Comparison of ENCODE assay signal across 8 cellular contexts in the genomic region with DNA sequence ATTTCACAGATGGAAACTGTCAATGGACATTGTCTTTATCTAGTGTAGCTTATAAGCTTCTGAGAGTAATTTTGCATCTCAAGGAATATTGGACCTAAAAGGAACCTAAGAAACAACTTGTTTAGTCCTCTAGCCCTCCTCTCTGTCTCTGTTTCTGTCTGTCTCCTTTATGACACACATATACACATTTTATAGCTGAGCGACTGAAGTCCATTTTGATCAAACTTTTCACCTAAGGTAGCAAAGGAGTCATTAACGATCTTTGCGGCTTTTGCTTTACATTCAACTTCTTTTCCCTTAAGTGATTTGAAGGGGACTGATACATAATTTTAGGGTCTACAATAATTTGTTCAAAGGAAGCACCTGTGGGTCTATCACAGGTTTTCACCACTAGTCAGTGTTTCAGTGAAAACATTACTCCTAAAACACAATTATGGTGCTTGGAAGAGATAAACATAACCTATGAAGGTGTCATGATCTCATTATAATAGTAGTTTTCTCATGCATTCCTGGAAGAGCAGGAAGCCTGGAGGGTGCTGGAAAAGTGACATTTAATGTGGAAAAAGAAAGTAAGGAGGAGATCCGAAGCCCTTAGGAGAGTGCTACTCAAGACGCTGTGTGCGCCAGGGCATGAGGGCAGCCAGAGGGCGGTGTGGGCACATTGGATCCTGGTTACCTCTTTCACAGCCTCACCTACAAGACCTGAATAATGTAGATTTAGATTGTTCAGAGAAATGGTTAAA.
DNase-seq lines count a peak whose midpoint lies in the region; ATAC-seq, FAIRE-seq and TF ChIP-seq lines count a peak whose summit lies in the region.

No MANE protein-coding gene starts in this region.

- intact Hi-C loops in heart left ventricle (cut with DNase I) = loop anchor here (1.0 to 5.0 kb wide), 5 partner anchors 309 to 355 kb away; partner anchors contain the start of gene PIGC (in 1 of the 10)

- peak; percentile 84 for TF ChIP-seq CTCF in AG09309 (IDR thresholded peaks at IDR 0.05; ENCODE audit: control insufficient read depth, insufficient read depth, low read depth, low read length, missing control alignments)
- TF ChIP-seq CTCF in heart left ventricle (IDR thresholded peaks at IDR 0.05) = peak; percentile 43 to 74 (median 66)

- peak; percentile 60 for ATAC-seq in GM21381 (IDR thresholded peaks at IDR 0.05; ENCODE audit: unreplicated experiment)
- ATAC-seq in heart left ventricle = peak; percentile 64 to 85 (median 76)
- ATAC-seq in GM18505 (IDR thresholded peaks at IDR 0.05; ENCODE audit: unreplicated experiment) = no peak

- H3K9me3 ChIP-seq in heart left ventricle = no peaks in the 10 kb centered on the region

- TF ChIP-seq POLR2A in heart left ventricle (IDR thresholded peaks at IDR 0.05) = no peak
- no peak for TF ChIP-seq POLR2A in GM18505 (IDR thresholded peaks at IDR 0.05; ENCODE audit: borderline replicate concordance, extremely low read depth, insufficient read depth, insufficient read length)

- H3K4me3 ChIP-seq in AG09309 (ENCODE audit: control insufficient read depth, low read depth, low read length) (no peak overlapping the region), heart left ventricle (no peak overlapping the region)

- H3K4me1 ChIP-seq in heart left ventricle = no peaks in the 10 kb centered on the region

- no peaks in the 10 kb centered on the region for H3K36me3 ChIP-seq in heart left ventricle

- WGBS in heart left ventricle, 4 donors = 60 to 73% (median 71%) methylated on average over 7 of the region's 7 CpGs

- DNase-seq in AG09309 (ENCODE audit: low read depth) (no peak), RCC 7860 (ENCODE audit: low spot score) (peak; percentile 40), heart left ventricle (peak; percentile 14 to 61 (median 43)), GM19240 (ENCODE audit: insufficient read length, low spot score) (no peak)
- peak; percentile 14 for DNase-seq in activated gamma-delta T cell treated with anti-CD3 and anti-CD28 coated beads, Interleukin-2, amount 50 U/mL, for 16 hours (ENCODE audit: low read depth)
- peak; percentile 32 to 48 (median 34) for DNase-seq in stimulated activated CD4-positive, alpha-beta T cell treated with anti-CD3 and anti-CD28 coated beads, Interleukin-12 subunit alpha, Interleukin-12 subunit beta, amount 100 ng/mL, for 48 hours (ENCODE audit: low read depth in 2 of 3, low spot score in 1 of 3)

- FAIRE-seq in RCC 7860 (lab: Jason Lieb, UNC) = no peak

- no peak overlapping the region for H3K27ac ChIP-seq in heart left ventricle

- H3K27me3 ChIP-seq in heart left ventricle = no peaks in the 10 kb centered on the region

Comparison
In these comparisons a context has a peak if more than half of its experiments do, and no peak if none do; other contexts are left out.
1. DNase-seq: peak in RCC 7860 (single experiment), activated gamma-delta T cell treated with anti-CD3 and anti-CD28 coated beads, Interleukin-2, amount 50 U/mL, for 16 hours (single experiment), heart left ventricle (5 of 5) and stimulated activated CD4-positive, alpha-beta T cell treated with anti-CD3 and anti-CD28 coated beads, Interleukin-12 subunit alpha, Interleukin-12 subunit beta, amount 100 ng/mL, for 48 hours (3 of 3); none in AG09309 (single experiment) and GM19240 (single experiment).